ENCODE assay signal across 10 cellular contexts in genomic region chrX:154696328-154697045, GRCh38. TPM values are rescaled to one million over a fixed set of nuclear protein-coding genes. Genes with fewer than 3 reads are reported as not detected.
DNase-seq lines count a peak whose midpoint lies in the region; ATAC-seq and TF ChIP-seq lines count a peak whose summit lies in the region.
"Had no signal": no experiment of that assay in that cellular context is flagged by ENCODE, and none has a peak within 500 bp of the region (broad histone marks: within the 10 kb centered on the region; RNA-seq: fewer than 3 reads in every experiment).

No MANE protein-coding gene starts in this region.

- no peak overlapping the region for H3K4me3 Mint-ChIP-seq in activated CD4-positive, alpha-beta T cell treated with anti-CD3 and anti-CD28 coated beads, Interleukin-2, amount 10 ng/mL, durations not matched to agents 24 days and 14 days

- H3K36me3 Mint-ChIP-seq in activated CD4-positive, alpha-beta T cell treated with anti-CD3 and anti-CD28 coated beads, Interleukin-2, amount 10 ng/mL, durations not matched to agents 24 days and 14 days (ENCODE audit: low read depth), result peaks cover 34% of the 10 kb centered on the region

- no peaks in the 10 kb centered on the region for H3K27me3 Mint-ChIP-seq in activated CD4-positive, alpha-beta T cell treated with anti-CD3 and anti-CD28 coated beads, Interleukin-2, amount 10 ng/mL, durations not matched to agents 24 days and 14 days

- no peaks in the 10 kb centered on the region for H3K9me3 Mint-ChIP-seq in activated CD4-positive, alpha-beta T cell treated with anti-CD3 and anti-CD28 coated beads, Interleukin-2, amount 10 ng/mL, durations not matched to agents 24 days and 14 days

- DNase-seq in activated CD4-positive, alpha-beta T cell treated with anti-CD3 and anti-CD28 coated beads, Interleukin-2, amount 10 ng/mL, durations not matched to agents 24 days and 14 days, result no peak
- DNase-seq in activated CD4-positive, alpha-beta T cell treated with anti-CD3 and anti-CD28 coated beads, Interleukin-2, amount 50 U/mL, for 48 hours, result no peak
- DNase-seq in LHCN-M2 (ENCODE audit: low read depth), result peak; percentile 80
- peak; percentile 76 to 89 for DNase-seq in cardiac fibroblast (ENCODE audit: low read depth in 2 of 2)
- no peak for DNase-seq in sciatic nerve (ENCODE audit: low spot score)
- no peak for DNase-seq in NCI-H2107 treated with DMSO at 0.1 percent for 48 hours (lab: John Stamatoyannopoulos, UW; ENCODE audit: unreplicated experiment)
- DNase-seq: esophagus squamous epithelium, lower lobe of right lung had no signal

- ATAC-seq in sciatic nerve (peak; percentile 68), HG03159 (IDR thresholded peaks at IDR 0.05; ENCODE audit: unreplicated experiment) (no peak), GM19023 (IDR thresholded peaks at IDR 0.05; ENCODE audit: unreplicated experiment) (no peak)
- ATAC-seq: lower lobe of right lung had no signal

- H3K4me1 Mint-ChIP-seq in activated CD4-positive, alpha-beta T cell treated with anti-CD3 and anti-CD28 coated beads, Interleukin-2, amount 10 ng/mL, durations not matched to agents 24 days and 14 days, result peaks cover 13% of the 10 kb centered on the region

- H3K4me3 ChIP-seq in cardiac fibroblast (replicated peaks in 1 of 2; ENCODE audit: low read depth in 2 of 2, low read length in 2 of 2), result no peak overlapping the region
- H3K4me3 ChIP-seq: esophagus squamous epithelium, lower lobe of right lung had no signal

- intact Hi-C loops in activated CD4-positive, alpha-beta T cell treated with anti-CD3 and anti-CD28 coated beads, Interleukin-2, amount 10 ng/mL, durations not matched to agents 24 days and 14 days (cut with micrococcal nuclease), result no loop called here
- intact Hi-C loops in sciatic nerve (cut with DNase I), result no loop called here

- no peak for TF ChIP-seq CTCF in cardiac fibroblast (IDR thresholded peaks at IDR 0.05; ENCODE audit: low read depth, low read length)

- H3K27ac Mint-ChIP-seq in activated CD4-positive, alpha-beta T cell treated with anti-CD3 and anti-CD28 coated beads, Interleukin-2, amount 10 ng/mL, durations not matched to agents 24 days and 14 days, result peak overlapping the region; percentile 40

RNA-seq across cellular contexts. Expression of gene CTAG2, which starts 43.1 kb away (rescaled TPM):
- total RNA-seq in activated CD4-positive, alpha-beta T cell treated with anti-CD3 and anti-CD28 coated beads, Interleukin-2, amount 10 ng/mL, durations not matched to agents 24 days and 14 days, result not detected in 2 replicates
- total RNA-seq in LHCN-M2 (2014; rRNA removed) (not detected in 2 replicates), sciatic nerve (not detected)
- not detected for polyA plus RNA-seq in LHCN-M2 (2012)
- total RNA-seq: esophagus squamous epithelium, lower lobe of right lung had no signal

RNA-seq across cellular contexts. Expression of gene GAB3, which starts 54.4 kb away (rescaled TPM):
- 3.5 and 3.6 TPM in 2 replicates for total RNA-seq in activated CD4-positive, alpha-beta T cell treated with anti-CD3 and anti-CD28 coated beads, Interleukin-2, amount 10 ng/mL, durations not matched to agents 24 days and 14 days
- total RNA-seq in LHCN-M2 (2014; rRNA removed) (2.4 and 12.5 TPM in 2 replicates), sciatic nerve (7.6 TPM)
- 1.9 TPM for polyA plus RNA-seq in LHCN-M2 (2012)

Comparison
In these comparisons a context has a peak if more than half of its experiments do, and no peak if none do; other contexts are left out.
1. DNase-seq: peak in LHCN-M2 (single experiment) and cardiac fibroblast (2 of 2); none in activated CD4-positive, alpha-beta T cell treated with anti-CD3 and anti-CD28 coated beads, Interleukin-2, amount 10 ng/mL, durations not matched to agents 24 days and 14 days (single experiment), activated CD4-positive, alpha-beta T cell treated with anti-CD3 and anti-CD28 coated beads, Interleukin-2, amount 50 U/mL, for 48 hours (0 of 2), sciatic nerve (single experiment) and NCI-H2107 treated with DMSO at 0.1 percent for 48 hours (single experiment).